21 cellular contexts compared by ENCODE assay signal in genomic region chr6:34057191-34057590, GRCh38.
"Had no signal": no experiment of that assay in that cellular context is flagged by ENCODE, and none has a peak within 500 bp of the region (broad histone marks: within the 10 kb centered on the region; RNA-seq: fewer than 3 reads in every experiment).

No MANE protein-coding gene starts in this region.

- H3K36me3 ChIP-seq: SJCRH30 had no signal

- H3K9ac ChIP-seq: SK-N-SH had no signal

- H3K27ac Mint-ChIP-seq: activated CD4-positive, alpha-beta memory T cell treated with anti-CD3 and anti-CD28 coated beads for 36 hours; activated CD4-positive, alpha-beta T cell treated with anti-CD3 and anti-CD28 coated beads, Interleukin-2, amount 10 ng/mL, durations not matched to agents 24 days and 14 days; activated naive CD4-positive, alpha-beta T cell treated with anti-CD3 and anti-CD28 coated beads for 36 hours; activated naive CD8-positive, alpha-beta T cell had no signal

- H3K27ac ChIP-seq: SJCRH30 had no signal

- H3K4me2 ChIP-seq: SK-N-SH had no signal

- ATAC-seq: activated T-cell treated with anti-CD3 and anti-CD28 coated beads, Interleukin-2, amount 50 U/mL, for 4 hours; Panc1 had no signal

- H3K27me3 Mint-ChIP-seq: activated CD4-positive, alpha-beta memory T cell treated with anti-CD3 and anti-CD28 coated beads for 36 hours; activated CD4-positive, alpha-beta T cell treated with anti-CD3 and anti-CD28 coated beads, Interleukin-2, amount 10 ng/mL, durations not matched to agents 24 days and 14 days; activated naive CD8-positive, alpha-beta T cell had no signal

- H3K9me3 Mint-ChIP-seq: activated CD4-positive, alpha-beta memory T cell treated with anti-CD3 and anti-CD28 coated beads for 36 hours; activated CD4-positive, alpha-beta T cell treated with anti-CD3 and anti-CD28 coated beads, Interleukin-2, amount 10 ng/mL, durations not matched to agents 24 days and 14 days; activated naive CD4-positive, alpha-beta T cell treated with anti-CD3 and anti-CD28 coated beads for 36 hours; activated T-cell treated with anti-CD3 and anti-CD28 coated beads, Interleukin-2, amount 50 U/mL, for 4 hours; central memory CD8-positive, alpha-beta T cell had no signal

- H3K4me3 ChIP-seq: SJCRH30 had no signal

- H3K4me3 Mint-ChIP-seq: activated CD4-positive, alpha-beta memory T cell treated with anti-CD3 and anti-CD28 coated beads for 36 hours; activated CD4-positive, alpha-beta T cell treated with anti-CD3 and anti-CD28 coated beads, Interleukin-2, amount 10 ng/mL, durations not matched to agents 24 days and 14 days; activated naive CD4-positive, alpha-beta T cell treated with anti-CD3 and anti-CD28 coated beads for 36 hours; activated naive CD8-positive, alpha-beta T cell; activated T-cell treated with anti-CD3 and anti-CD28 coated beads, Interleukin-2, amount 50 U/mL, for 4 hours; central memory CD8-positive, alpha-beta T cell had no signal

- H3K4me1 ChIP-seq: SJCRH30 had no signal

- DNase-seq: activated CD4-positive, alpha-beta T cell treated with anti-CD3 and anti-CD28 coated beads, Interleukin-2, amount 10 ng/mL, durations not matched to agents 24 days and 14 days; activated CD4-positive, CD25-positive, alpha-beta regulatory T cell treated with anti-CD3 and anti-CD28 coated beads, Interleukin-2, amount 50 U/mL, for 72 hours; activated CD8-positive, alpha-beta memory T cell treated with anti-CD3 and anti-CD28 coated beads for 24 hours; activated effector memory CD4-positive, alpha-beta T cell treated with anti-CD3 and anti-CD28 coated beads, Interleukin-2, amount 50 U/mL, for 16 hours; activated naive CD4-positive, alpha-beta T cell treated with anti-CD3 and anti-CD28 coated beads for 36 hours; activated T-cell treated with anti-CD3 and anti-CD28 coated beads, Interleukin-2, amount 50 U/mL, for 4 hours; amygdala; NCI-H1048; NCI-H1930; NCI-H226; NCI-H82; OCI-M1; Right ventricle myocardium superior; SJCRH30; SK-N-SH; T-helper 1 cell had no signal

- H3K9me3 ChIP-seq: SJCRH30, SK-N-SH had no signal

- H3K36me3 Mint-ChIP-seq: activated CD4-positive, alpha-beta memory T cell treated with anti-CD3 and anti-CD28 coated beads for 36 hours; activated naive CD8-positive, alpha-beta T cell; brain had no signal
